ENCODE assay signal across 30 cellular contexts in genomic region chr7:131642429-131642828, GRCh38.
A peak's percentile ranks its signal among the peaks of the same experiment; 100 is the strongest.
DNase-seq lines count a peak whose midpoint lies in the region; ATAC-seq lines count a peak whose summit lies in the region.
"Had no signal": no experiment of that assay in that cellular context is flagged by ENCODE, and none has a peak within 500 bp of the region (broad histone marks: within the 10 kb centered on the region; RNA-seq: fewer than 3 reads in every experiment).

No MANE protein-coding gene starts in this region.

- H3K36me3 Mint-ChIP-seq in activated naive CD8-positive, alpha-beta T cell treated with anti-CD3 and anti-CD28 coated beads, Interleukin-2, amount 50 U/mL, for 24 hours (ENCODE audit: low read depth), result no peaks in the 10 kb centered on the region
- H3K36me3 Mint-ChIP-seq: activated CD8-positive, alpha-beta memory T cell treated with anti-CD3 and anti-CD28 coated beads, Interleukin-2, amount 10 ng/mL, durations not matched to agents 7 days and 5 days; CD8-positive, alpha-beta T cell had no signal

- H3K4me1 Mint-ChIP-seq in stimulated activated naive CD8-positive, alpha-beta T cell treated with anti-CD3 and anti-CD28 coated beads, Interleukin-15, amount 100 ng/mL, for 72 hours, result no peaks in the 10 kb centered on the region
- H3K4me1 Mint-ChIP-seq in activated naive CD8-positive, alpha-beta T cell treated with anti-CD3 and anti-CD28 coated beads, Interleukin-2, amount 50 U/mL, for 24 hours, result no peaks in the 10 kb centered on the region
- H3K4me1 Mint-ChIP-seq: activated B cell treated with CpG ODN at 0.5 μM for 24 hours; activated CD8-positive, alpha-beta memory T cell treated with anti-CD3 and anti-CD28 coated beads, Interleukin-2, amount 10 ng/mL, durations not matched to agents 7 days and 5 days; B cell had no signal

- H3K9me3 Mint-ChIP-seq in stimulated activated naive CD8-positive, alpha-beta T cell treated with anti-CD3 and anti-CD28 coated beads, Interleukin-15, amount 100 ng/mL, for 72 hours, result no peaks in the 10 kb centered on the region
- no peaks in the 10 kb centered on the region for H3K9me3 Mint-ChIP-seq in activated naive CD8-positive, alpha-beta T cell treated with anti-CD3 and anti-CD28 coated beads, Interleukin-2, amount 50 U/mL, for 24 hours
- H3K9me3 Mint-ChIP-seq: activated B cell treated with CpG ODN at 0.5 μM for 24 hours; activated T-cell treated with anti-CD3 and anti-CD28 coated beads, Interleukin-2, amount 50 U/mL, for 72 hours; CD8-positive, alpha-beta T cell had no signal

- H3K4me3 Mint-ChIP-seq in stimulated activated naive CD8-positive, alpha-beta T cell treated with anti-CD3 and anti-CD28 coated beads, Interleukin-15, amount 100 ng/mL, for 72 hours, result no peak overlapping the region
- no peak overlapping the region for H3K4me3 Mint-ChIP-seq in activated naive CD8-positive, alpha-beta T cell treated with anti-CD3 and anti-CD28 coated beads, Interleukin-2, amount 50 U/mL, for 24 hours
- H3K4me3 Mint-ChIP-seq: activated B cell treated with CpG ODN at 0.5 μM for 24 hours; activated CD8-positive, alpha-beta memory T cell treated with anti-CD3 and anti-CD28 coated beads, Interleukin-2, amount 10 ng/mL, durations not matched to agents 7 days and 5 days; activated T-cell treated with anti-CD3 and anti-CD28 coated beads, Interleukin-2, amount 50 U/mL, for 72 hours; B cell; CD8-positive, alpha-beta T cell had no signal

- H3K4me3 ChIP-seq in aorta (ENCODE audit: low read length in 2 of 2), result no peak overlapping the region
- H3K4me3 ChIP-seq: lower lobe of right lung had no signal

- H3K27ac Mint-ChIP-seq in stimulated activated naive CD8-positive, alpha-beta T cell treated with anti-CD3 and anti-CD28 coated beads, Interleukin-15, amount 100 ng/mL, for 72 hours, result peak overlapping the region in 1 of 2 donors; percentile 6
- H3K27ac Mint-ChIP-seq in activated naive CD8-positive, alpha-beta T cell treated with anti-CD3 and anti-CD28 coated beads, Interleukin-2, amount 50 U/mL, for 24 hours, result no peak overlapping the region
- H3K27ac Mint-ChIP-seq: activated B cell treated with CpG ODN at 0.5 μM for 24 hours; activated CD8-positive, alpha-beta memory T cell treated with anti-CD3 and anti-CD28 coated beads, Interleukin-2, amount 10 ng/mL, durations not matched to agents 7 days and 5 days; activated T-cell treated with anti-CD3 and anti-CD28 coated beads, Interleukin-2, amount 50 U/mL, for 72 hours; B cell; CD8-positive, alpha-beta T cell had no signal

- DNase-seq in stimulated activated naive CD8-positive, alpha-beta T cell treated with anti-CD3 and anti-CD28 coated beads, Interleukin-15, amount 100 ng/mL, for 72 hours, result no peak
- no peak for DNase-seq in stimulated activated naive CD8-positive, alpha-beta T cell treated with anti-CD3 and anti-CD28 coated beads, Interleukin-15, Interleukin-2, amounts not matched to agents 100 U/mL and 50 U/mL, for 24 hours
- DNase-seq in RPMI7951 (ENCODE audit: low read depth), result peak; percentile 75
- DNase-seq in myocyte (ENCODE audit: low read depth), result peak; percentile 88
- no peak for DNase-seq in aorta
- DNase-seq in activated naive CD8-positive, alpha-beta T cell treated with anti-CD3 and anti-CD28 coated beads, Interleukin-2, amount 50 U/mL, for 24 hours, result no peak
- DNase-seq in hepatic stellate cell (ENCODE audit: low spot score), result no peak
- DNase-seq: 8988T; activated B cell treated with CpG ODN at 0.5 μM for 24 hours; activated CD4-positive, alpha-beta T cell treated with anti-CD3 and anti-CD28 coated beads, Interleukin-2, amount 50 U/mL, for 1 hour; activated CD8-positive, alpha-beta memory T cell treated with anti-CD3 and anti-CD28 coated beads, Interleukin-2, amount 10 ng/mL, durations not matched to agents 7 days and 5 days; activated naive CD4-positive, alpha-beta T cell treated with Interleukin-2 at 50 U/mL for 16 hours; activated T-cell treated with anti-CD3 and anti-CD28 coated beads, Interleukin-2, amount 50 U/mL, for 72 hours; amniotic stem cell; CD8-positive, alpha-beta T cell; DMS 273 treated with DMSO at 0.1 percent for 48 hours; effector CD8-positive, alpha-beta T cell; erythroblast; head of caudate nucleus; kidney glomerular epithelial cell; lower lobe of right lung; NCI-H1092 treated with DMSO at 0.1 percent for 48 hours; NCI-H1930; NCI-H526 treated with DMSO at 0.1 percent for 48 hours; SIG-M5; stimulated activated naive CD4-positive, alpha-beta T cell had no signal

- ATAC-seq in stimulated activated naive CD8-positive, alpha-beta T cell treated with anti-CD3 and anti-CD28 coated beads, Interleukin-15, amount 100 ng/mL, for 72 hours, result peak; percentile 26
- ATAC-seq in stimulated activated naive CD8-positive, alpha-beta T cell treated with anti-CD3 and anti-CD28 coated beads, Interleukin-15, Interleukin-2, amounts not matched to agents 100 U/mL and 50 U/mL, for 24 hours, result no peak
- ATAC-seq in aorta (ENCODE audit: low FRiP score), result peak; percentile 37
- ATAC-seq in activated naive CD8-positive, alpha-beta T cell treated with anti-CD3 and anti-CD28 coated beads, Interleukin-2, amount 50 U/mL, for 24 hours, result no peak
- no peak for ATAC-seq in GM19455 (IDR thresholded peaks at IDR 0.05; ENCODE audit: unreplicated experiment)
- ATAC-seq: activated CD8-positive, alpha-beta memory T cell treated with anti-CD3 and anti-CD28 coated beads, Interleukin-2, amount 10 ng/mL, durations not matched to agents 7 days and 5 days; activated T-cell treated with anti-CD3 and anti-CD28 coated beads, Interleukin-2, amount 50 U/mL, for 72 hours; CD8-positive, alpha-beta T cell; lower lobe of right lung; Panc1; sciatic nerve had no signal

- H3K36me3 ChIP-seq in aorta (ENCODE audit: control insufficient read depth in 1 of 2, insufficient read depth in 2 of 2, low read length in 1 of 2), result no peaks in the 10 kb centered on the region
- H3K36me3 ChIP-seq: lower lobe of right lung had no signal

- no peaks in the 10 kb centered on the region for H3K27me3 ChIP-seq in aorta (ENCODE audit: control insufficient read depth in 1 of 2, insufficient read depth in 2 of 2, low read length in 1 of 2)

- 55 to 65% methylated on average over 3 of the region's 3 CpGs for WGBS in aorta, 2 donors

- no peak overlapping the region for H3K27ac ChIP-seq in aorta (ENCODE audit: low read depth in 1 of 2, low read length in 2 of 2)
- H3K27ac ChIP-seq: lower lobe of right lung had no signal

- H3K27me3 Mint-ChIP-seq in stimulated activated naive CD8-positive, alpha-beta T cell treated with anti-CD3 and anti-CD28 coated beads, Interleukin-15, amount 100 ng/mL, for 72 hours, result peaks cover 26% of the 10 kb centered on the region
- H3K27me3 Mint-ChIP-seq in activated naive CD8-positive, alpha-beta T cell treated with anti-CD3 and anti-CD28 coated beads, Interleukin-2, amount 50 U/mL, for 24 hours, result peaks cover 9% of the 10 kb centered on the region
- H3K27me3 Mint-ChIP-seq: activated CD8-positive, alpha-beta memory T cell treated with anti-CD3 and anti-CD28 coated beads, Interleukin-2, amount 10 ng/mL, durations not matched to agents 7 days and 5 days had no signal

- H3K4me1 ChIP-seq in aorta (ENCODE audit: control insufficient read depth in 1 of 2, insufficient read depth in 2 of 2, low read length in 2 of 2), result no peaks in the 10 kb centered on the region
- H3K4me1 ChIP-seq: lower lobe of right lung had no signal

- intact Hi-C loops in aorta (cut with DNase I), result no loop called here

- H3K9me3 ChIP-seq in aorta (ENCODE audit: control insufficient read depth, low read length), result no peaks in the 10 kb centered on the region
- H3K9me3 ChIP-seq: lower lobe of right lung had no signal

Comparison
In these comparisons a context has a peak if more than half of its experiments do, and no peak if none do; other contexts are left out.
1. ATAC-seq: peak in stimulated activated naive CD8-positive, alpha-beta T cell treated with anti-CD3 and anti-CD28 coated beads, Interleukin-15, amount 100 ng/mL, for 72 hours (single experiment) and aorta (single experiment); none in stimulated activated naive CD8-positive, alpha-beta T cell treated with anti-CD3 and anti-CD28 coated beads, Interleukin-15, Interleukin-2, amounts not matched to agents 100 U/mL and 50 U/mL, for 24 hours (single experiment), activated naive CD8-positive, alpha-beta T cell treated with anti-CD3 and anti-CD28 coated beads, Interleukin-2, amount 50 U/mL, for 24 hours (single experiment) and GM19455 (single experiment).
2. DNase-seq: peak in RPMI7951 (single experiment) and myocyte (single experiment); none in stimulated activated naive CD8-positive, alpha-beta T cell treated with anti-CD3 and anti-CD28 coated beads, Interleukin-15, amount 100 ng/mL, for 72 hours (0 of 2), stimulated activated naive CD8-positive, alpha-beta T cell treated with anti-CD3 and anti-CD28 coated beads, Interleukin-15, Interleukin-2, amounts not matched to agents 100 U/mL and 50 U/mL, for 24 hours (single experiment), aorta (0 of 2), activated naive CD8-positive, alpha-beta T cell treated with anti-CD3 and anti-CD28 coated beads, Interleukin-2, amount 50 U/mL, for 24 hours (single experiment) and hepatic stellate cell (single experiment).